Comparison of ENCODE assay signal across 12 cellular contexts in genomic region chr1:222240536-222241181, GRCh38.
DNase-seq lines count a peak whose midpoint lies in the region; ATAC-seq and TF ChIP-seq lines count a peak whose summit lies in the region.
"Had no signal": no experiment of that assay in that cellular context is flagged by ENCODE, and none has a peak within 500 bp of the region (broad histone marks: within the 10 kb centered on the region; RNA-seq: fewer than 3 reads in every experiment).

No MANE protein-coding gene starts in this region.

- TF ChIP-seq CTCF in choroid plexus epithelial cell (conservative IDR thresholded peaks at IDR 0.05; ENCODE audit: low read depth, low read length): no peak

- H3K4me3 ChIP-seq in choroid plexus epithelial cell (ENCODE audit: low read depth, low read length): no peak overlapping the region
- H3K4me3 ChIP-seq: SJCRH30 had no signal

- no peak for ATAC-seq in GM18511 (IDR thresholded peaks at IDR 0.05; ENCODE audit: unreplicated experiment)

- DNase-seq in EH (ENCODE audit: low read depth) (peak; percentile 64), NCI-H1694 treated with DMSO at 0.1 percent for 48 hours (lab: John Stamatoyannopoulos, UW) (peak; percentile 59), choroid plexus epithelial cell (ENCODE audit: low read depth) (peak; percentile 35), myocyte (ENCODE audit: low read depth) (peak; percentile 69), LoVo (ENCODE audit: low spot score) (no peak)
- DNase-seq in activated naive CD4-positive, alpha-beta T cell treated with anti-CD3 and anti-CD28 coated beads for 36 hours: no peak
- DNase-seq in activated CD4-positive, alpha-beta T cell treated with anti-CD3 and anti-CD28 coated beads, Interleukin-2, amount 50 U/mL, for 48 hours: no peak
- DNase-seq: activated naive CD4-positive, alpha-beta T cell treated with Interleukin-2 at 50 U/mL for 16 hours; Calu3; hippocampal formation; SJCRH30 had no signal

- no peak overlapping the region for H3K4me3 Mint-ChIP-seq in activated naive CD4-positive, alpha-beta T cell treated with anti-CD3 and anti-CD28 coated beads for 36 hours

- no peak overlapping the region for H3K27ac Mint-ChIP-seq in activated naive CD4-positive, alpha-beta T cell treated with anti-CD3 and anti-CD28 coated beads for 36 hours

- no peaks in the 10 kb centered on the region for H3K9me3 Mint-ChIP-seq in activated naive CD4-positive, alpha-beta T cell treated with anti-CD3 and anti-CD28 coated beads for 36 hours

- intact Hi-C loops in activated naive CD4-positive, alpha-beta T cell treated with anti-CD3 and anti-CD28 coated beads for 36 hours (cut with micrococcal nuclease): no loop called here

- no peaks in the 10 kb centered on the region for H3K36me3 Mint-ChIP-seq in activated naive CD4-positive, alpha-beta T cell treated with anti-CD3 and anti-CD28 coated beads for 36 hours (ENCODE audit: low read depth)

- CTCF ChIA-PET in activated naive CD4-positive, alpha-beta T cell treated with anti-CD3 and anti-CD28 coated beads for 36 hours (lab: Charles Lee): interaction anchor here (1.0 kb wide), 1 partner anchor 416 kb away, joined by 3 read pairs; no protein-coding TSS in a partner anchor

- no peaks in the 10 kb centered on the region for H3K4me1 Mint-ChIP-seq in activated naive CD4-positive, alpha-beta T cell treated with anti-CD3 and anti-CD28 coated beads for 36 hours (ENCODE audit: low read depth)

- no peaks in the 10 kb centered on the region for H3K27me3 Mint-ChIP-seq in activated naive CD4-positive, alpha-beta T cell treated with anti-CD3 and anti-CD28 coated beads for 36 hours (ENCODE audit: low read depth)

Comparison
In these comparisons a context has a peak if more than half of its experiments do, and no peak if none do; other contexts are left out.
1. DNase-seq: peak in EH (single experiment), NCI-H1694 treated with DMSO at 0.1 percent for 48 hours (single experiment), choroid plexus epithelial cell (single experiment) and myocyte (single experiment); none in LoVo (single experiment), activated naive CD4-positive, alpha-beta T cell treated with anti-CD3 and anti-CD28 coated beads for 36 hours (single experiment) and activated CD4-positive, alpha-beta T cell treated with anti-CD3 and anti-CD28 coated beads, Interleukin-2, amount 50 U/mL, for 48 hours (0 of 2).